2 cellular contexts compared by ENCODE assay signal in genomic region chr5:53874409-53874808, GRCh38.
A peak's percentile ranks its signal among the peaks of the same experiment; 100 is the strongest.
TF ChIP-seq lines count a peak whose summit lies in the region.

No MANE protein-coding gene starts in this region.

TF ChIP-seq in GM12878, 131 proteins besides CTCF, POLR2A, EP300 and RAD21:
- TF ChIP-seq MLLT1 (IDR thresholded peaks at IDR 0.05) = no peak
- no peak for TF ChIP-seq BCL11A (IDR thresholded peaks at IDR 0.05; ENCODE audit: low read depth, low read length)
- no peak for TF ChIP-seq E2F4 (IDR thresholded peaks at IDR 0.05; ENCODE audit: low read depth, low read length)
- no peak for TF ChIP-seq TARDBP (IDR thresholded peaks at IDR 0.05; ENCODE audit: borderline replicate concordance)

TF ChIP-seq in liver, 16 proteins besides CTCF, POLR2A, EP300 and RAD21 (continued from another document):
- peak; percentile 35 for TF ChIP-seq ZBTB33 (IDR thresholded peaks at IDR 0.05)
- no peak for TF ChIP-seq NR2F2 (IDR thresholded peaks at IDR 0.05)
- no peak for TF ChIP-seq FOXA1 (IDR thresholded peaks at IDR 0.05)
- TF ChIP-seq HNF4G (IDR thresholded peaks at IDR 0.05) = no peak
- peak; percentile 78 to 82 for TF ChIP-seq HNF4A (conservative IDR thresholded peaks at IDR 0.05)
- peak; percentile 51 for TF ChIP-seq MAX (IDR thresholded peaks at IDR 0.05)
- peak; percentile 53 for TF ChIP-seq FOXA2 (IDR thresholded peaks at IDR 0.05)
- peak; percentile 63 to 91 for TF ChIP-seq EGR1 (IDR thresholded peaks at IDR 0.05; ENCODE audit: low read depth in 2 of 2)
- no peak for TF ChIP-seq GABPA (IDR thresholded peaks at IDR 0.05 in 1 of 2, conservative IDR thresholded peaks at IDR 0.05 in 1 of 2)
- TF ChIP-seq TAF1 (conservative IDR thresholded peaks at IDR 0.05) = no peak
- TF ChIP-seq RXRA (IDR thresholded peaks at IDR 0.05) = peak; percentile 74 to 93
- peak; percentile 39 for TF ChIP-seq YY1 (IDR thresholded peaks at IDR 0.05)
- TF ChIP-seq SP1 (IDR thresholded peaks at IDR 0.05) = peak; percentile 36
- peak; percentile 62 for TF ChIP-seq REST (IDR thresholded peaks at IDR 0.05)
- TF ChIP-seq ATF3 (IDR thresholded peaks at IDR 0.05) = no peak
